Comparison of ENCODE assay signal across 30 cellular contexts in genomic region chr1:219669556-219669955, GRCh38. TPM values are rescaled to one million over a fixed set of nuclear protein-coding genes. Genes with fewer than 3 reads are reported as not detected.
"Had no signal": no experiment of that assay in that cellular context is flagged by ENCODE, and none has a peak within 500 bp of the region (broad histone marks: within the 10 kb centered on the region; RNA-seq: fewer than 3 reads in every experiment).

No MANE protein-coding gene starts in this region.

- ATAC-seq: activated CD4-positive, alpha-beta T cell treated with anti-CD3 and anti-CD28 coated beads for 36 hours; activated CD4-positive, CD25-positive, alpha-beta regulatory T cell treated with anti-CD3 and anti-CD28 coated beads, Interleukin-2, amount 50 U/mL, for 24 hours; activated CD8-positive, alpha-beta memory T cell treated with anti-CD3 and anti-CD28 coated beads, Interleukin-2, amount 10 ng/mL, durations not matched to agents 7 days and 5 days; activated CD8-positive, alpha-beta T cell treated with anti-CD3 and anti-CD28 coated beads, Interleukin-2, amount 10 ng/mL, durations not matched to agents 7 days and 5 days; activated naive CD8-positive, alpha-beta T cell treated with anti-CD3 and anti-CD28 coated beads, Interleukin-2, amount 50 U/mL, for 24 hours had no signal

- H3K27ac ChIP-seq: ascending aorta, VCaP had no signal

- H3K4me1 ChIP-seq: ascending aorta had no signal

- H3K9me3 ChIP-seq: ascending aorta had no signal

- DNase-seq: activated B cell treated with CpG ODN at 0.5 μM for 24 hours; activated CD4-positive, alpha-beta memory T cell treated with anti-CD3 and anti-CD28 coated beads, Interleukin-2, amount 10 ng/mL, durations not matched to agents 7 days and 5 days; activated CD4-positive, alpha-beta T cell treated with anti-CD3 and anti-CD28 coated beads for 1 hour; activated CD4-positive, alpha-beta T cell treated with anti-CD3 and anti-CD28 coated beads for 36 hours; activated CD4-positive, alpha-beta T cell treated with anti-CD3 and anti-CD28 coated beads for 48 hours; activated CD4-positive, alpha-beta T cell treated with anti-CD3 and anti-CD28 coated beads, Interleukin-2, amount 10 ng/mL, durations not matched to agents 7 days and 5 days; activated CD4-positive, alpha-beta T cell treated with anti-CD3 and anti-CD28 coated beads, Interleukin-2, amount 50 U/mL, for 48 hours; activated CD8-positive, alpha-beta memory T cell treated with anti-CD3 and anti-CD28 coated beads for 24 hours; activated CD8-positive, alpha-beta memory T cell treated with anti-CD3 and anti-CD28 coated beads, Interleukin-2, amount 10 ng/mL, durations not matched to agents 7 days and 5 days; activated CD8-positive, alpha-beta memory T cell treated with anti-CD3 and anti-CD28 coated beads, Interleukin-2, amount 50 U/mL, for 48 hours; activated CD8-positive, alpha-beta T cell treated with anti-CD3 and anti-CD28 coated beads, Interleukin-2, amount 10 ng/mL, durations not matched to agents 7 days and 5 days; activated effector memory CD4-positive, alpha-beta T cell treated with Interleukin-2 at 50 U/mL for 16 hours; activated gamma-delta T cell; activated naive CD4-positive, alpha-beta T cell treated with anti-CD3 and anti-CD28 coated beads, Interleukin-2, amount 10 ng/mL, durations not matched to agents 7 days and 5 days; activated naive CD4-positive, alpha-beta T cell treated with Interleukin-2 at 50 U/mL for 16 hours; activated naive CD8-positive, alpha-beta T cell treated with anti-CD3 and anti-CD28 coated beads, Interleukin-2, amount 10 ng/mL, durations not matched to agents 7 days and 5 days; activated naive CD8-positive, alpha-beta T cell treated with anti-CD3 and anti-CD28 coated beads, Interleukin-2, amount 50 U/mL, for 24 hours; activated T-cell treated with anti-CD3 and anti-CD28 coated beads, Interleukin-2, amount 50 U/mL, for 24 hours; activated T-cell treated with anti-CD3 and anti-CD28 coated beads, Interleukin-2, amount 50 U/mL, for 48 hours; amygdala; anterior cingulate cortex; central memory CD4-positive, alpha-beta T cell; T-helper 1 cell; T-helper 2 cell; T-helper 9 cell had no signal

- H3K36me3 ChIP-seq: ascending aorta had no signal

- H3K27me3 ChIP-seq: ascending aorta had no signal

- H3K4me3 ChIP-seq: ascending aorta had no signal

RNA-seq across cellular contexts. Expression of gene ZC3H11B, which starts 56.7 kb away (rescaled TPM):
- total RNA-seq: activated B cell treated with CpG ODN at 0.5 μM for 24 hours; activated CD8-positive, alpha-beta memory T cell treated with anti-CD3 and anti-CD28 coated beads, Interleukin-2, amount 10 ng/mL, durations not matched to agents 7 days and 5 days; activated T-helper 2 cell treated with anti-CD3 and anti-CD28 coated beads, Interferon-gamma antibody, Interleukin-2, Interleukin-4, amounts not matched to agents 10 μg/mL and 5 μg/mL and 100 μg/mL, durations not matched to agents 14 hours and 24 hours and 36 hours; ascending aorta; bronchial epithelial cell had no signal
